8 cellular contexts compared by ENCODE assay signal in the genomic region with DNA sequence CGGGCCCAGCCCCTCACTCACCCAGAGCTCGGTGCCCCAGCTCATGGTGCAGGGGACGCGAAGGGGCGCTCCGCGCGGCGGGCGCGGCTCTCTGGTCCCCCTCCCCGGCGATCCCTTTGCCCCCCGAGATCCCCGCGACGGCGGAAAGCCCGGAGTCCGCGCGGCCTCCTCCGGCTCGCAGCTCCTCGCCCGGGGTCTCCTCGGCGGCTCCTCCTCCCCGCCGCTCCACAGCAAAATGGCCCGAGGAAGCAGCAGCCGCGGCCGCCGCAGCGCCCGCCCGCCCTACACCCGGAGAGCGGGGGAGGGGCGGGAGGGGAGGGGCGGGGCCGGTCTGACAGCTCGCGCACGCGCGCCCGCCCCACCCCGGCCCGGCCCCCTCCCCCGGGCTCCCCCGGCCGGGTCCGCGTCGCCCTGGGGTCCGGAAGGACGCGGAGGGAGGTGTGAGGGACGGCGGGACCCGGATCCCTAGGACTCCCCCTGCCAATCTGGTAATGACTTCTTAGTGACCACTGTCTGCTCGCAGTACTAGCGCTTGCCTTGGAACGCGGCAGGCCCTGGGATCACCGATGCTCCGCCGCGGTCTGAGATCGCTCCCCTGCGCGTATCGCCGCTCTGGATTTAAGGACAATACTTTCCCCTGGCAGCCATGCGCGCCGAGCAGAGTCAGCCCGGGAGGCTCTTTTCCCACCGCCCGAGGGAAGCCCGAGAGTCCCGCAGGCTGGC. TPM values are rescaled to one million over a fixed set of nuclear protein-coding genes. Genes with fewer than 3 reads are reported as not detected.
DNase-seq lines count a peak whose midpoint lies in the region; ATAC-seq and TF ChIP-seq lines count a peak whose summit lies in the region.

A gene (minus strand): TSS at position 259 of the 723 bp plus-strand sequence. CDS start 214 bp downstream, at position 45.

- H3K79me2 ChIP-seq in Karpas-422 (ENCODE audit: low read length): peaks cover 64% of the 10 kb centered on the region

- peaks cover 16 to 44% (median 39%) of the 10 kb centered on the region in 11 experiments for H3K27me3 ChIP-seq in BLaER1 treated with 17β-estradiol and CSF1 and Interleukin-3, amounts not matched to agents 10 nM and 100 nM
- H3K27me3 ChIP-seq in Karpas-422 (ENCODE audit: low read length): no peaks in the 10 kb centered on the region
- H3K27me3 ChIP-seq in testis: no peaks in the 10 kb centered on the region

- no peaks in the 10 kb centered on the region for H3K9me2 ChIP-seq in Karpas-422 (replicated peaks; ENCODE audit: insufficient read depth, low read length)

- peak within 1 kb of the TSS; percentile 95 for H3K27ac Mint-ChIP-seq in activated naive CD8-positive, alpha-beta T cell treated with anti-CD3 and anti-CD28 coated beads for 36 hours
- H3K27ac Mint-ChIP-seq in osteocyte (ENCODE audit: unreplicated experiment): peak within 1 kb of the TSS; percentile 91

- peaks cover 27 to 48% (median 39%) of the 10 kb centered on the region in 11 experiments for H4K20me1 ChIP-seq in BLaER1 treated with 17β-estradiol and CSF1 and Interleukin-3, amounts not matched to agents 10 nM and 100 nM
- H4K20me1 ChIP-seq in Karpas-422 (ENCODE audit: insufficient read depth, low read depth, low read length): no peaks in the 10 kb centered on the region

- TF ChIP-seq CTCF in osteocyte (IDR thresholded peaks at IDR 0.05) (peak; percentile 5), testis (IDR thresholded peaks at IDR 0.05) (no peak)

- peak; percentile 47 for TF ChIP-seq POLR2A in testis (IDR thresholded peaks at IDR 0.05)

- H2AFZ ChIP-seq in Karpas-422 (ENCODE audit: low read length): no peak within 1 kb of the TSS

- WGBS in testis, 2 donors: 3% methylated on average over 16 of the region's 84 CpGs; no CpG with 5 or more reads in 1 of the 2 donors

- H3K9ac ChIP-seq in BLaER1 treated with 17β-estradiol and CSF1 and Interleukin-3, amounts not matched to agents 10 nM and 100 nM: peak within 1 kb of the TSS; percentile 77 to 99 (median 85)
- peak within 1 kb of the TSS; percentile 99 for H3K9ac ChIP-seq in Karpas-422 (ENCODE audit: low read length)

- H3K4me3 ChIP-seq in BLaER1 treated with 17β-estradiol and CSF1 and Interleukin-3, amounts not matched to agents 10 nM and 100 nM: peak within 1 kb of the TSS; percentile 72 to 99 (median 86)
- peak within 1 kb of the TSS; percentile 81 for H3K4me3 ChIP-seq in Karpas-422 (ENCODE audit: low read length)
- H3K4me3 ChIP-seq in testis: peak within 1 kb of the TSS; percentile 86 to 98

- peak; percentile 91 for DNase-seq in Karpas-422
- peak; percentile 62 to 86 for DNase-seq in SW 1271 (lab: John Stamatoyannopoulos, UW)
- peak; percentile 86 for DNase-seq in activated naive CD8-positive, alpha-beta T cell treated with anti-CD3 and anti-CD28 coated beads for 36 hours
- peak; percentile 41 to 93 (median 83) for DNase-seq in head of caudate nucleus
- DNase-seq in osteocyte (ENCODE audit: extremely low spot score, unreplicated experiment): peak; percentile 93
- peak; percentile 86 for DNase-seq in testis

- H3K9me3 Mint-ChIP-seq in activated naive CD8-positive, alpha-beta T cell treated with anti-CD3 and anti-CD28 coated beads for 36 hours: no peaks in the 10 kb centered on the region
- no peaks in the 10 kb centered on the region for H3K9me3 Mint-ChIP-seq in osteocyte (ENCODE audit: unreplicated experiment)

- H3K27ac ChIP-seq in BLaER1 treated with 17β-estradiol and CSF1 and Interleukin-3, amounts not matched to agents 10 nM and 100 nM: peak within 1 kb of the TSS; percentile 60 to 96 (median 74)
- H3K27ac ChIP-seq in Karpas-422 (ENCODE audit: low read length) (peak within 1 kb of the TSS; percentile 94), testis (peak within 1 kb of the TSS; percentile 95 to 97)

- H3K4me1 ChIP-seq in BLaER1 treated with 17β-estradiol and CSF1 and Interleukin-3, amounts not matched to agents 10 nM and 100 nM: peaks cover 45 to 76% (median 61%) of the 10 kb centered on the region in 10 experiments
- H3K4me1 ChIP-seq in Karpas-422 (ENCODE audit: low read length) (peaks cover 62% of the 10 kb centered on the region), testis (peaks cover 17% of the 10 kb centered on the region)

- no peaks in the 10 kb centered on the region for H3K27me3 Mint-ChIP-seq in activated naive CD8-positive, alpha-beta T cell treated with anti-CD3 and anti-CD28 coated beads for 36 hours
- no peaks in the 10 kb centered on the region for H3K27me3 Mint-ChIP-seq in osteocyte (ENCODE audit: unreplicated experiment)

- H3K9me3 ChIP-seq in BLaER1 treated with 17β-estradiol and CSF1 and Interleukin-3, amounts not matched to agents 10 nM and 100 nM (replicated peaks in 1 of 11): no peaks in the 10 kb centered on the region
- H3K9me3 ChIP-seq in Karpas-422 (ENCODE audit: low read length): no peaks in the 10 kb centered on the region
- H3K9me3 ChIP-seq in testis: no peaks in the 10 kb centered on the region

- H3K4me1 Mint-ChIP-seq in activated naive CD8-positive, alpha-beta T cell treated with anti-CD3 and anti-CD28 coated beads for 36 hours: peaks cover 41% of the 10 kb centered on the region
- H3K4me1 Mint-ChIP-seq in osteocyte (ENCODE audit: unreplicated experiment): peaks cover 35% of the 10 kb centered on the region

- peak; percentile 48 for ATAC-seq in GM19324 (IDR thresholded peaks at IDR 0.05; ENCODE audit: low FRiP score, unreplicated experiment)

- peak within 1 kb of the TSS; percentile 96 for H3K4me3 Mint-ChIP-seq in activated naive CD8-positive, alpha-beta T cell treated with anti-CD3 and anti-CD28 coated beads for 36 hours
- H3K4me3 Mint-ChIP-seq in osteocyte (ENCODE audit: unreplicated experiment): peak within 1 kb of the TSS; percentile 93

- H3K36me3 Mint-ChIP-seq in activated naive CD8-positive, alpha-beta T cell treated with anti-CD3 and anti-CD28 coated beads for 36 hours: peaks cover 21% of the 10 kb centered on the region
- H3K36me3 Mint-ChIP-seq in osteocyte (ENCODE audit: unreplicated experiment): no peaks in the 10 kb centered on the region

- H3K36me3 ChIP-seq in BLaER1 treated with 17β-estradiol and CSF1 and Interleukin-3, amounts not matched to agents 10 nM and 100 nM: no peaks in the 10 kb centered on the region
- H3K36me3 ChIP-seq in Karpas-422 (ENCODE audit: insufficient read depth, low read length) (no peaks in the 10 kb centered on the region), testis (ENCODE audit: low read depth, missing control alignments) (no peaks in the 10 kb centered on the region)

- intact Hi-C loops in head of caudate nucleus (cut with DNase I) (loop anchor here (5.0 kb wide), 1 partner anchor 156 kb away; no protein-coding TSS in a partner anchor), testis (cut with DNase I; ENCODE audit: low total_unique reads) (loop anchor here (5.0 kb wide), 1 partner anchor 156 kb away; no protein-coding TSS in a partner anchor)

- H3K4me2 ChIP-seq in BLaER1 treated with 17β-estradiol and CSF1 and Interleukin-3, amounts not matched to agents 10 nM and 100 nM: peak within 1 kb of the TSS; percentile 91 to 100 (median 99)
- peak within 1 kb of the TSS; percentile 82 for H3K4me2 ChIP-seq in Karpas-422 (ENCODE audit: low read depth, low read length, poor library complexity, severe bottlenecking)

RNA-seq across cellular contexts. Expression of the gene that starts here (rescaled TPM):
- 205 and 280 TPM in 2 replicates for total RNA-seq in Karpas-422 (2014; rRNA removed; shearing (Covaris generic); ENCODE audit: low replicate concordance)
- total RNA-seq in activated naive CD8-positive, alpha-beta T cell treated with anti-CD3 and anti-CD28 coated beads for 36 hours: 100 to 1,000 TPM; 198 TPM
- 62.2 and 63.0 TPM in 2 replicates for total RNA-seq in osteocyte
- total RNA-seq in testis: 10 to 100 TPM; 76.6 to 89.2 TPM
- 37.9 TPM for polyA plus RNA-seq in testis (ENCODE audit: insufficient read depth, low read depth, low replicate concordance)

Comparison
In these comparisons a context has a peak if more than half of its experiments do, and no peak if none do; other contexts are left out.
1. Peak in every context shown above with its lines: DNase-seq, ATAC-seq, H3K4me3 ChIP-seq and H3K27ac ChIP-seq.